In the genomic region with DNA sequence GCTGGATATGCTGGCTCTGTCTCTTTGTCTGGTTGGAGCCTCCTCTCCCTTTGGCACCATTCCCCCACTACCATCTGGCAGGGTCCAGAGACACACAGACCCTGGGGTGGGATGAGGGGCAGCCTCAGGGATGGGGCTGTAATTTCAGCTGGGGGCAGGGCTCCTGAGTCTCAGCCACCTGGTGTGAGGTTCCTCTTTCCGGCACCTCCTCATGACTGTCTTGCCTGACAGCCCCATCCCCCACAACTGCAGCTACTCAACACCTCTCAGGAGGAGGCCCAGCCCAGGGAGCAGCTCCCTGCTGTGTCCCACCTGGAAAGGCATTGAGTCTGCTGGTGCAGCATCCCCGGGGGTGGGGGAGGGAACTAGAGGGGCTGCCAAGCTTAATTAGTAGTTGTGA, we compare ENCODE assay signal across 8 cellular contexts. TPM values are rescaled to one million over a fixed set of nuclear protein-coding genes. Genes with fewer than 3 reads are reported as not detected.
DNase-seq lines count a peak whose midpoint lies in the region; ATAC-seq and TF ChIP-seq lines count a peak whose summit lies in the region.

No MANE protein-coding gene starts in this region.

- no peak overlapping the region for H3K27ac Mint-ChIP-seq in Caco-2 (ENCODE audit: unreplicated experiment)

- H3K4me3 Mint-ChIP-seq in Caco-2 (ENCODE audit: unreplicated experiment), result no peak overlapping the region

- intact Hi-C loops in right cardiac atrium (cut with DNase I) (loop anchor here in 3 of 4 donors (5.0 kb wide), 2 partner anchors 61 to 81 kb away; no protein-coding TSS in a partner anchor), Caco-2 (cut with micrococcal nuclease; ENCODE audit: unreplicated experiment) (no loop called here)

- no peaks in the 10 kb centered on the region for H3K27me3 Mint-ChIP-seq in Caco-2 (ENCODE audit: insufficient read depth, unreplicated experiment)

- POLR2A ChIA-PET in Caco-2 (lab: Charles Lee), result no interaction called here

- no peaks in the 10 kb centered on the region for H3K36me3 ChIP-seq in Caco-2 (ENCODE audit: control insufficient read depth, insufficient read depth, low read length)

- no peaks in the 10 kb centered on the region for H3K27me3 ChIP-seq in right cardiac atrium (ENCODE audit: control insufficient read depth, insufficient read depth)
- H3K27me3 ChIP-seq in Caco-2 (replicated peaks; ENCODE audit: control insufficient read depth, insufficient read depth, low read length), result no peaks in the 10 kb centered on the region

- ATAC-seq in GM19372 (IDR thresholded peaks at IDR 0.05; ENCODE audit: low read depth, unreplicated experiment), result peak; percentile 85
- ATAC-seq in HG03378 (IDR thresholded peaks at IDR 0.05; ENCODE audit: unreplicated experiment), result peak; percentile 69
- ATAC-seq in right cardiac atrium, result no peak

- H3K4me3 ChIP-seq in right cardiac atrium (ENCODE audit: low read length), result no peak overlapping the region
- no peak overlapping the region for H3K4me3 ChIP-seq in Caco-2 (ENCODE audit: low read depth, low read length)

- CTCF ChIA-PET in Caco-2 (lab: Charles Lee), result interaction anchor here (0.6 to 1.0 kb wide), 2 partner anchors 99 to 192 kb away, joined by 3 read pairs; no protein-coding TSS in a partner anchor

- WGBS in right cardiac atrium, result 49% methylated on average over 2 of the region's 2 CpGs

- H3K36me3 Mint-ChIP-seq in Caco-2 (ENCODE audit: insufficient read depth, unreplicated experiment), result no peaks in the 10 kb centered on the region

- no peak for TF ChIP-seq CTCF in Caco-2 (IDR thresholded peaks at IDR 0.05; ENCODE audit: insufficient read depth in 1 of 2, low read depth in 1 of 2, low read length in 1 of 2, severe bottlenecking in 1 of 2, unreplicated experiment in 1 of 2)

- H3K4me1 Mint-ChIP-seq in Caco-2 (ENCODE audit: low read depth, unreplicated experiment), result peaks cover 15% of the 10 kb centered on the region

- no peak overlapping the region for H3K27ac ChIP-seq in right cardiac atrium (ENCODE audit: low read length)

- H3K9me3 ChIP-seq in right cardiac atrium (ENCODE audit: control insufficient read depth, low read length) (no peaks in the 10 kb centered on the region), Caco-2 (no peaks in the 10 kb centered on the region)

- BruUV-seq in Caco-2 (replicated peaks; lab: Mats Ljungman, UMichigan), result no TSS peak

- no peaks in the 10 kb centered on the region for H3K9me3 Mint-ChIP-seq in Caco-2 (ENCODE audit: unreplicated experiment)

- DNase-seq in DMS 273 (lab: John Stamatoyannopoulos, UW; ENCODE audit: unreplicated experiment), result peak; percentile 94
- peak; percentile 60 for DNase-seq in OCI-M1 (lab: John Stamatoyannopoulos, UW)
- no peak for DNase-seq in NCI-H526 treated with DMSO at 0.1 percent for 48 hours (lab: John Stamatoyannopoulos, UW)
- DNase-seq in right cardiac atrium, result no peak
- no peak for DNase-seq in Caco-2
- DNase-seq in ureter (ENCODE audit: low spot score), result no peak

- H3K4me1 ChIP-seq in right cardiac atrium (ENCODE audit: control insufficient read depth, insufficient read depth, low read length), result peaks cover 4% of the 10 kb centered on the region
- peaks cover 20% of the 10 kb centered on the region for H3K4me1 ChIP-seq in Caco-2

RNA-seq across cellular contexts. Expression of gene RPS14, which starts 11.7 kb away (rescaled TPM):
- total RNA-seq in right cardiac atrium (1,000 to 10,000 TPM; 1,254 to 1,552 (median 1,386) TPM), Caco-2 (2022) (2,300 and 2,382 TPM in 2 replicates), ureter (2,344 TPM)
- polyA plus RNA-seq in right cardiac atrium, result 1,870 TPM

RNA-seq across cellular contexts. Expression of gene NDST1, which starts 46.7 kb away (rescaled TPM):
- total RNA-seq in right cardiac atrium, result 10 to 100 TPM; 53.1 to 67.8 (median 58.7) TPM
- polyA plus RNA-seq in right cardiac atrium, result 45.9 TPM
- total RNA-seq in Caco-2 (2022), result 106 and 110 TPM in 2 replicates
- 54.3 TPM for total RNA-seq in ureter

RNA-seq across cellular contexts. Expression of gene CD74, which starts 48.5 kb away (rescaled TPM):
- total RNA-seq in right cardiac atrium, result 100 to 1,000 TPM; 222 to 331 (median 251) TPM
- polyA plus RNA-seq in right cardiac atrium, result 201 TPM
- 49.6 and 59.3 TPM in 2 replicates for total RNA-seq in Caco-2 (2022)
- 1,068 TPM for total RNA-seq in ureter

Comparison
In these comparisons a context has a peak if more than half of its experiments do, and no peak if none do; other contexts are left out.
1. DNase-seq: peak in DMS 273 (single experiment) and OCI-M1 (single experiment); none in NCI-H526 treated with DMSO at 0.1 percent for 48 hours (single experiment), right cardiac atrium (0 of 3), Caco-2 (0 of 2) and ureter (single experiment).
2. ATAC-seq: peak in GM19372 (single experiment) and HG03378 (single experiment); none in right cardiac atrium (0 of 2).